Comparison of ENCODE assay signal across 8 cellular contexts in genomic region chr9:132235894-132236661, GRCh38.
DNase-seq lines count a peak whose midpoint lies in the region; ATAC-seq and TF ChIP-seq lines count a peak whose summit lies in the region.

No MANE protein-coding gene starts in this region.

- no peak overlapping the region for H3T11ph ChIP-seq in H9 (ENCODE audit: low read length)

- no CpG with 5 or more reads among the region's 19 CpGs for WGBS in H9 (ENCODE audit: extremely low coverage, insufficient read length, low lambda C conversion rate)
- WGBS in mesendoderm (ENCODE audit: extremely low coverage, insufficient coverage, low lambda C conversion rate) = no CpG with 5 or more reads among the region's 19 CpGs

- POLR2A ChIA-PET in activated CD4-positive, alpha-beta memory T cell treated with anti-CD3 and anti-CD28 coated beads, Interleukin-2, amount 10 ng/mL, durations not matched to agents 7 days and 5 days (lab: Charles Lee) = interaction anchor here (0.6 to 1.0 kb wide), 2 partner anchors 66 to 87 kb away, joined by 3 to 4 read pairs; no protein-coding TSS in a partner anchor

- H3K79me2 ChIP-seq in H9 (ENCODE audit: insufficient read depth, low read length) = no peaks in the 10 kb centered on the region
- no peaks in the 10 kb centered on the region for H3K79me2 ChIP-seq in mesendoderm (ENCODE audit: control insufficient read depth, insufficient read depth, low read length)

- TF ChIP-seq CTCF in H9 (conservative IDR thresholded peaks at IDR 0.05) = peak; percentile 98

- peaks cover 4% of the 10 kb centered on the region for H3K23me2 ChIP-seq in H9 (ENCODE audit: insufficient read length, low read depth, low read length, poor library complexity, severe bottlenecking)

- H3K18ac ChIP-seq in H9 (ENCODE audit: insufficient read length, low read depth, low read length) = no peak overlapping the region
- H3K18ac ChIP-seq in mesendoderm (ENCODE audit: low read length) = no peak overlapping the region

- H3K14ac ChIP-seq in H9 (ENCODE audit: insufficient read depth, low read length) = no peak overlapping the region

- H4K5ac ChIP-seq in H9 (ENCODE audit: insufficient read length, low read depth, low read length) = no peak overlapping the region
- H4K5ac ChIP-seq in mesendoderm (ENCODE audit: low read length) = no peak overlapping the region

- H2AK5ac ChIP-seq in H9 (ENCODE audit: insufficient read length, low read length) (no peak overlapping the region), mesendoderm (ENCODE audit: low read length) (no peak overlapping the region)

- H2BK120ac ChIP-seq in H9 (ENCODE audit: low read depth, low read length, poor library complexity, severe bottlenecking) = no peak overlapping the region
- no peak overlapping the region for H2BK120ac ChIP-seq in mesendoderm (ENCODE audit: low read depth, low read length)

- no peaks in the 10 kb centered on the region for H3K9me3 Mint-ChIP-seq in H9
- no peaks in the 10 kb centered on the region for H3K9me3 Mint-ChIP-seq in activated CD4-positive, alpha-beta memory T cell treated with anti-CD3 and anti-CD28 coated beads, Interleukin-2, amount 10 ng/mL, durations not matched to agents 7 days and 5 days
- H3K9me3 Mint-ChIP-seq in effector memory CD8-positive, alpha-beta T cell = no peaks in the 10 kb centered on the region

- H3K4me1 ChIP-seq in H9 (ENCODE audit: insufficient read depth, low read length) (no peaks in the 10 kb centered on the region), mesendoderm (ENCODE audit: control insufficient read depth, low read depth, low read length) (no peaks in the 10 kb centered on the region)

- H4K8ac ChIP-seq in H9 (replicated peaks; ENCODE audit: insufficient read length, low read depth, low read length) (no peak overlapping the region), mesendoderm (ENCODE audit: low read depth, low read length) (no peak overlapping the region)

- no peaks in the 10 kb centered on the region for H3K9me3 ChIP-seq in H9 (ENCODE audit: control insufficient read depth, low read depth, low read length)

- no peak overlapping the region for H2BK12ac ChIP-seq in H9 (ENCODE audit: insufficient read length, low read depth, low read length)

- no peak overlapping the region; a peak in 1 of 7 replicates for H3K27ac Mint-ChIP-seq in H9
- no peak overlapping the region for H3K27ac Mint-ChIP-seq in activated CD4-positive, alpha-beta memory T cell treated with anti-CD3 and anti-CD28 coated beads, Interleukin-2, amount 10 ng/mL, durations not matched to agents 7 days and 5 days
- H3K27ac Mint-ChIP-seq in effector memory CD8-positive, alpha-beta T cell = no peak overlapping the region

- no peak overlapping the region for H2BK20ac ChIP-seq in H9 (ENCODE audit: low read depth, low read length, poor library complexity, severe bottlenecking)

- H3K56ac ChIP-seq in H9 (ENCODE audit: insufficient read length, low read depth, low read length) (no peak overlapping the region), mesendoderm (ENCODE audit: low read length) (no peak overlapping the region)

- H3K36me3 ChIP-seq in mesendoderm (ENCODE audit: control insufficient read depth, insufficient read depth, low read length) = no peaks in the 10 kb centered on the region

- H3K36me3 Mint-ChIP-seq in H9 (ENCODE audit: insufficient read depth in 1 of 3, low read depth in 3 of 3) = no peaks in the 10 kb centered on the region
- no peaks in the 10 kb centered on the region for H3K36me3 Mint-ChIP-seq in activated CD4-positive, alpha-beta memory T cell treated with anti-CD3 and anti-CD28 coated beads, Interleukin-2, amount 10 ng/mL, durations not matched to agents 7 days and 5 days (ENCODE audit: low read depth)
- peaks cover under 1% of the 10 kb centered on the region for H3K36me3 Mint-ChIP-seq in effector memory CD8-positive, alpha-beta T cell (ENCODE audit: insufficient read depth)

- DNase-seq in Ammon's horn (ENCODE audit: low spot score) = peak; percentile 84
- DNase-seq in H9 = peak; percentile 92
- DNase-seq in NCI-H748 (lab: John Stamatoyannopoulos, UW; ENCODE audit: unreplicated experiment) = peak; percentile 81
- DNase-seq in activated CD4-positive, alpha-beta memory T cell treated with anti-CD3 and anti-CD28 coated beads, Interleukin-2, amount 10 ng/mL, durations not matched to agents 7 days and 5 days = peak; percentile 81
- peak; percentile 79 to 81 (median 79) for DNase-seq in effector memory CD8-positive, alpha-beta T cell
- peak; percentile 87 for DNase-seq in mesendoderm
- peak; percentile 72 for DNase-seq in stimulated activated CD8-positive, alpha-beta memory T cell treated with anti-CD3 and anti-CD28 coated beads, Interleukin-4, amount 100 ng/mL, for 24 hours (ENCODE audit: low read depth)

- H3K23ac ChIP-seq in H9 (ENCODE audit: insufficient read length, low read depth, low read length) (no peak overlapping the region), mesendoderm (ENCODE audit: low read length) (no peak overlapping the region)

- H3K79me1 ChIP-seq in H9 (ENCODE audit: insufficient read depth, low read depth, low read length, poor library complexity, severe bottlenecking) (no peaks in the 10 kb centered on the region), mesendoderm (ENCODE audit: low read length) (no peaks in the 10 kb centered on the region)

- H3K27ac ChIP-seq in H9 (ENCODE audit: insufficient read length, low read depth, low read length) = no peak overlapping the region
- no peak overlapping the region for H3K27ac ChIP-seq in mesendoderm (ENCODE audit: low read depth, low read length)

- H3K4me3 Mint-ChIP-seq in H9 = no peak overlapping the region
- H3K4me3 Mint-ChIP-seq in activated CD4-positive, alpha-beta memory T cell treated with anti-CD3 and anti-CD28 coated beads, Interleukin-2, amount 10 ng/mL, durations not matched to agents 7 days and 5 days = no peak overlapping the region
- H3K4me3 Mint-ChIP-seq in effector memory CD8-positive, alpha-beta T cell = no peak overlapping the region

- CTCF ChIA-PET in activated CD4-positive, alpha-beta memory T cell treated with anti-CD3 and anti-CD28 coated beads, Interleukin-2, amount 10 ng/mL, durations not matched to agents 7 days and 5 days (lab: Charles Lee) = interaction anchor here (0.7 to 4.5 kb wide), 30 partner anchors 8 to 481 kb away, joined by 3 to 69 read pairs (median 4); partner anchors contain the start of genes MED27 and NTNG2

- no peaks in the 10 kb centered on the region for H4K20me1 ChIP-seq in H9 (ENCODE audit: control insufficient read depth, insufficient read depth, insufficient read length)

- no peak overlapping the region for H2BK15ac ChIP-seq in H9 (ENCODE audit: low read depth, low read length)
- no peak overlapping the region for H2BK15ac ChIP-seq in mesendoderm (replicated peaks; ENCODE audit: low read depth)

- H3K4ac ChIP-seq in H9 (ENCODE audit: low read depth, low read length) (no peak overlapping the region), mesendoderm (ENCODE audit: low read depth, low read length) (no peak overlapping the region)

- no peak for ATAC-seq in effector memory CD8-positive, alpha-beta T cell (replicated peaks)
- no peak for ATAC-seq in HG03097 (IDR thresholded peaks at IDR 0.05; ENCODE audit: low FRiP score, unreplicated experiment)

- H2AFZ ChIP-seq in H9 (ENCODE audit: low read length) = no peak overlapping the region

- peaks cover 31% of the 10 kb centered on the region for H3K27me3 Mint-ChIP-seq in H9 (ENCODE audit: low read depth)
- peaks cover 18% of the 10 kb centered on the region for H3K27me3 Mint-ChIP-seq in activated CD4-positive, alpha-beta memory T cell treated with anti-CD3 and anti-CD28 coated beads, Interleukin-2, amount 10 ng/mL, durations not matched to agents 7 days and 5 days
- peaks cover 20 to 35% of the 10 kb centered on the region in 2 donors for H3K27me3 Mint-ChIP-seq in effector memory CD8-positive, alpha-beta T cell

- no peak overlapping the region for H3K4me3 ChIP-seq in mesendoderm (ENCODE audit: low read length)

- H3K4me1 Mint-ChIP-seq in H9 = peaks cover 0 to 17% of the 10 kb centered on the region in 2 experiments; a peak in 2 of 4 replicates
- no peaks in the 10 kb centered on the region for H3K4me1 Mint-ChIP-seq in activated CD4-positive, alpha-beta memory T cell treated with anti-CD3 and anti-CD28 coated beads, Interleukin-2, amount 10 ng/mL, durations not matched to agents 7 days and 5 days
- H3K4me1 Mint-ChIP-seq in effector memory CD8-positive, alpha-beta T cell (ENCODE audit: low read depth in 2 of 2) = peaks cover 6 to 14% of the 10 kb centered on the region in 2 donors

- no peak overlapping the region for H3K9ac ChIP-seq in H9 (ENCODE audit: extremely low read depth, insufficient read length, low read length)
- H3K9ac ChIP-seq in mesendoderm (ENCODE audit: low read length) = no peak overlapping the region

- no peak overlapping the region for H3K4me2 ChIP-seq in H9 (ENCODE audit: insufficient read depth, insufficient read length, low read length)
- H3K4me2 ChIP-seq in mesendoderm (ENCODE audit: low read length) = no peak overlapping the region

- H4K91ac ChIP-seq in H9 (ENCODE audit: insufficient read length, low read depth, low read length) = no peak overlapping the region

- H2BK5ac ChIP-seq in H9 (ENCODE audit: insufficient read length, low read length) (no peak overlapping the region), mesendoderm (ENCODE audit: low read length) (no peak overlapping the region)

- H3K27me3 ChIP-seq in H9 (ENCODE audit: insufficient read depth, low read length) = no peaks in the 10 kb centered on the region; the same call in 1 of the 2 replicates
- H3K27me3 ChIP-seq in mesendoderm (ENCODE audit: insufficient read depth, low read length, poor library complexity) = no peaks in the 10 kb centered on the region
